In genomic region chr18:2991241-2991640, GRCh38 we compare ENCODE assay signal across 16 cellular contexts.
"Had no signal": no experiment of that assay in that cellular context is flagged by ENCODE, and none has a peak within 500 bp of the region (broad histone marks: within the 10 kb centered on the region; RNA-seq: fewer than 3 reads in every experiment).

No MANE protein-coding gene starts in this region.

- DNase-seq: activated CD4-positive, CD25-positive, alpha-beta regulatory T cell; aorta; brain microvascular endothelial cell; central memory CD4-positive, alpha-beta T cell; gastrocnemius medialis; heart left ventricle; left lung; right lobe of liver; small intestine; stimulated activated CD4-positive, alpha-beta T cell treated with anti-CD3 and anti-CD28 coated beads, Interleukin-4, amount 100 ng/mL, for 1 hour; T1000; upper lobe of right lung had no signal

- ATAC-seq: gastrocnemius medialis, heart left ventricle, left lung, right lobe of liver, upper lobe of right lung had no signal

- H3K4me3 ChIP-seq: coronary artery, gastrocnemius medialis, heart left ventricle, left lung, right lobe of liver, upper lobe of right lung had no signal

- H3K4me1 Mint-ChIP-seq: mesothelial cell of epicardium had no signal

- H3K27me3 ChIP-seq: brain microvascular endothelial cell, gastrocnemius medialis, heart left ventricle, left lung, right lobe of liver, upper lobe of right lung had no signal

- H3K36me3 ChIP-seq: brain microvascular endothelial cell, gastrocnemius medialis, heart left ventricle, left lung, right lobe of liver, upper lobe of right lung had no signal

- H3K27ac ChIP-seq: brain microvascular endothelial cell, gastrocnemius medialis, heart left ventricle, left lung, parathyroid adenoma, right lobe of liver, upper lobe of right lung had no signal

- H3K4me3 Mint-ChIP-seq: mesothelial cell of epicardium, nephron had no signal

- H2AFZ ChIP-seq: parathyroid adenoma had no signal

- H3K9me3 ChIP-seq: gastrocnemius medialis, heart left ventricle, left lung, right lobe of liver, upper lobe of right lung had no signal

- H3K9ac ChIP-seq: parathyroid adenoma had no signal

- H3K27ac Mint-ChIP-seq: mesothelial cell of epicardium, nephron had no signal
